Comparison of ENCODE assay signal across 8 cellular contexts in genomic region chr5:168529361-168530234, GRCh38. TPM values are rescaled to one million over a fixed set of nuclear protein-coding genes. Genes with fewer than 3 reads are reported as not detected.
DNase-seq lines count a peak whose midpoint lies in the region; ATAC-seq and TF ChIP-seq lines count a peak whose summit lies in the region.

No MANE protein-coding gene starts in this region.

- H3K9me3 ChIP-seq in adrenal gland (replicated peaks in 1 of 3) (no peaks in the 10 kb centered on the region), thoracic aorta (no peaks in the 10 kb centered on the region), SJCRH30 (replicated peaks) (no peaks in the 10 kb centered on the region)

- H3K27ac ChIP-seq in adrenal gland (no peak overlapping the region), thoracic aorta (no peak overlapping the region), SJCRH30 (no peak overlapping the region)

- peak overlapping the region; percentile 35 for H3K4me3 Mint-ChIP-seq in activated CD8-positive, alpha-beta memory T cell treated with anti-CD3 and anti-CD28 coated beads, Interleukin-2, amount 10 ng/mL, durations not matched to agents 7 days and 5 days

- TF ChIP-seq POLR2A in adrenal gland (IDR thresholded peaks at IDR 0.05), result no peak

- DNase-seq in activated CD8-positive, alpha-beta memory T cell treated with anti-CD3 and anti-CD28 coated beads, Interleukin-2, amount 10 ng/mL, durations not matched to agents 7 days and 5 days, result no peak
- no peak for DNase-seq in activated CD8-positive, alpha-beta memory T cell treated with anti-CD3 and anti-CD28 coated beads, Interleukin-2, amount 50 U/mL, for 4 hours
- DNase-seq in adrenal gland (peak in 5 of 7 donors; percentile 18 to 56 (median 21)), kidney epithelial cell (ENCODE audit: low read depth) (no peak), thoracic aorta (ENCODE audit: low spot score) (no peak), NCI-H1092 treated with DMSO at 0.1 percent for 48 hours (lab: John Stamatoyannopoulos, UW) (no peak), SJCRH30 (no peak), HuH-7.5 (ENCODE audit: low spot score) (no peak)

- CTCF ChIA-PET in activated CD8-positive, alpha-beta memory T cell treated with anti-CD3 and anti-CD28 coated beads, Interleukin-2, amount 10 ng/mL, durations not matched to agents 7 days and 5 days (lab: Charles Lee), result no interaction called here

- H3K9me3 Mint-ChIP-seq in activated CD8-positive, alpha-beta memory T cell treated with anti-CD3 and anti-CD28 coated beads, Interleukin-2, amount 10 ng/mL, durations not matched to agents 7 days and 5 days (ENCODE audit: low read depth), result no peaks in the 10 kb centered on the region

- peaks cover 11% of the 10 kb centered on the region for H3K4me1 Mint-ChIP-seq in activated CD8-positive, alpha-beta memory T cell treated with anti-CD3 and anti-CD28 coated beads, Interleukin-2, amount 10 ng/mL, durations not matched to agents 7 days and 5 days

- TF ChIP-seq CTCF in adrenal gland (IDR thresholded peaks at IDR 0.05), result no peak
- TF ChIP-seq CTCF in kidney epithelial cell (IDR thresholded peaks at IDR 0.05; ENCODE audit: insufficient read depth, low read length, poor library complexity, severe bottlenecking), result no peak
- TF ChIP-seq CTCF in thoracic aorta (IDR thresholded peaks at IDR 0.05), result no peak

- H3K4me3 ChIP-seq in adrenal gland (peak overlapping the region in 2 of 4 donors; percentile 28 to 57), kidney epithelial cell (ENCODE audit: low read depth, low read length) (peak overlapping the region; percentile 33), thoracic aorta (peak overlapping the region; percentile 62), SJCRH30 (no peak overlapping the region)

- peaks cover 0 to 5% of the 10 kb centered on the region in 2 donors for H3K4me1 ChIP-seq in adrenal gland (replicated peaks in 1 of 2)
- peaks cover 0 to 3% of the 10 kb centered on the region in 2 donors for H3K4me1 ChIP-seq in thoracic aorta (ENCODE audit: control insufficient read depth in 1 of 2, low read depth in 2 of 2)
- no peaks in the 10 kb centered on the region for H3K4me1 ChIP-seq in SJCRH30

- H3K36me3 Mint-ChIP-seq in activated CD8-positive, alpha-beta memory T cell treated with anti-CD3 and anti-CD28 coated beads, Interleukin-2, amount 10 ng/mL, durations not matched to agents 7 days and 5 days, result peaks cover 8% of the 10 kb centered on the region

- H3K27me3 ChIP-seq in adrenal gland (no peaks in the 10 kb centered on the region), kidney epithelial cell (ENCODE audit: control insufficient read depth, insufficient read depth, low read length) (peaks cover 20% of the 10 kb centered on the region), thoracic aorta (replicated peaks; ENCODE audit: insufficient read depth) (no peaks in the 10 kb centered on the region), SJCRH30 (no peaks in the 10 kb centered on the region)

- peaks cover 45% of the 10 kb centered on the region for H3K27me3 Mint-ChIP-seq in activated CD8-positive, alpha-beta memory T cell treated with anti-CD3 and anti-CD28 coated beads, Interleukin-2, amount 10 ng/mL, durations not matched to agents 7 days and 5 days

- H3K27ac Mint-ChIP-seq in activated CD8-positive, alpha-beta memory T cell treated with anti-CD3 and anti-CD28 coated beads, Interleukin-2, amount 10 ng/mL, durations not matched to agents 7 days and 5 days, result no peak overlapping the region

- WGBS in adrenal gland, 4 donors, result 13 to 35% (median 19%) methylated on average over 5 to 124 of the region's 127 CpGs

- H3K36me3 ChIP-seq in adrenal gland (replicated peaks in 1 of 2) (no peaks in the 10 kb centered on the region), kidney epithelial cell (ENCODE audit: control insufficient read depth, insufficient read depth, low read length) (no peaks in the 10 kb centered on the region), thoracic aorta (no peaks in the 10 kb centered on the region), SJCRH30 (no peaks in the 10 kb centered on the region)

- intact Hi-C loops in adrenal gland (cut with DNase I), result no loop called here

- ATAC-seq in activated CD8-positive, alpha-beta memory T cell treated with anti-CD3 and anti-CD28 coated beads, Interleukin-2, amount 10 ng/mL, durations not matched to agents 7 days and 5 days, result no peak
- no peak for ATAC-seq in thoracic aorta (ENCODE audit: insufficient number of reproducible peaks, low FRiP score, low read depth)

RNA-seq across cellular contexts. Expression of gene FBLL1, which starts 0.5 kb away (rescaled TPM):
- total RNA-seq in activated CD8-positive, alpha-beta memory T cell treated with anti-CD3 and anti-CD28 coated beads, Interleukin-2, amount 10 ng/mL, durations not matched to agents 7 days and 5 days, result not detected
- total RNA-seq in adrenal gland, result 1 to 10 TPM in 3 of 8 donors, under 1 TPM in 4, not detected in 1; 0.31 to 4.0 (median 0.75) TPM
- polyA plus RNA-seq in adrenal gland, result 1 to 10 TPM in 2 of 3 donors, under 1 TPM in 1; 0.40 to 3.1 (median 2.1) TPM
- 0.84 and 1.0 TPM in 2 replicates for total RNA-seq in kidney epithelial cell
- not detected for total RNA-seq in thoracic aorta
- total RNA-seq in SJCRH30 (2014; rRNA removed; shearing (Covaris generic)), result not detected in 2 replicates

RNA-seq across cellular contexts. Expression of gene RARS1, which starts 43.3 kb away (rescaled TPM):
- total RNA-seq in activated CD8-positive, alpha-beta memory T cell treated with anti-CD3 and anti-CD28 coated beads, Interleukin-2, amount 10 ng/mL, durations not matched to agents 7 days and 5 days, result 10 to 100 TPM; 64.4 to 81.5 TPM
- 10 to 100 TPM; 40.3 to 76.6 (median 64.4) TPM for total RNA-seq in adrenal gland
- 10 to 100 TPM; 36.6 to 82.3 (median 38.0) TPM for polyA plus RNA-seq in adrenal gland
- 97.5 and 143 TPM in 2 replicates for total RNA-seq in kidney epithelial cell
- 10 to 100 TPM; 50.5 to 93.8 TPM for total RNA-seq in thoracic aorta
- 137 and 139 TPM in 2 replicates for total RNA-seq in SJCRH30 (2014; rRNA removed; shearing (Covaris generic))

RNA-seq across cellular contexts. Expression of gene PANK3, which starts 49.6 kb away (rescaled TPM):
- total RNA-seq in activated CD8-positive, alpha-beta memory T cell treated with anti-CD3 and anti-CD28 coated beads, Interleukin-2, amount 10 ng/mL, durations not matched to agents 7 days and 5 days, result 10 to 100 TPM; 47.9 to 55.7 TPM
- total RNA-seq in adrenal gland (100 to 1,000 TPM in 2 of 8 donors, 10 to 100 TPM in 6; 27.8 to 130 (median 68.5) TPM), kidney epithelial cell (71.4 and 72.0 TPM in 2 replicates), thoracic aorta (10 to 100 TPM; 24.9 to 39.2 TPM)
- polyA plus RNA-seq in adrenal gland, result 10 to 100 TPM in 1 of 3 donors, 1 to 10 TPM in 2; 5.2 to 53.0 (median 6.0) TPM
- 97.9 and 111 TPM in 2 replicates for total RNA-seq in SJCRH30 (2014; rRNA removed; shearing (Covaris generic))

Comparison
In these comparisons a context has a peak if more than half of its experiments do, and no peak if none do; other contexts are left out.
1. DNase-seq: peak in adrenal gland (5 of 7); none in activated CD8-positive, alpha-beta memory T cell treated with anti-CD3 and anti-CD28 coated beads, Interleukin-2, amount 10 ng/mL, durations not matched to agents 7 days and 5 days (single experiment), activated CD8-positive, alpha-beta memory T cell treated with anti-CD3 and anti-CD28 coated beads, Interleukin-2, amount 50 U/mL, for 4 hours (single experiment), kidney epithelial cell (single experiment), thoracic aorta (single experiment), NCI-H1092 treated with DMSO at 0.1 percent for 48 hours (single experiment), SJCRH30 (0 of 2) and HuH-7.5 (single experiment).